1 cellular context compared by ENCODE assay signal in the genomic region with DNA sequence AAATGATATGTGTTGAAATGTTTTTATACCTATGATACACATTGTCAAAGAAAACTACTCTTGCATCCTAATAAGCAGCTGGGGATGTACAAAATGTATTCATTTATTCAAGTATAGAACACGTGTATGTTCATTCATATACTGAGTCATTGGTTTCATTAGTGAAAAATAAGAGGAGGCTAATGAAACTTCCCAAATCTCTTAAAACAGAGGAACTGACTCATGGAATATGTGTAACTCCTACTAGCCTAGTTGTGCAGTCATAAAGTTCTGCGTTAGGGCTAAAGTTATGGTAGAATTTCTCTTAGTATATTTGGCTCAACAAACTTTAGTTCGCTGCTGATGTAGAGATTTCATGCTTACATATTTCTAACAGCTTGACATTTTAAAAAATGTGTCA.
TF ChIP-seq lines count a peak whose summit lies in the region.

No MANE protein-coding gene starts in this region.

TF ChIP-seq in SK-N-SH, 30 proteins besides CTCF, POLR2A, EP300 and RAD21 (continued from another document):
- TF ChIP-seq, protein P1, sequence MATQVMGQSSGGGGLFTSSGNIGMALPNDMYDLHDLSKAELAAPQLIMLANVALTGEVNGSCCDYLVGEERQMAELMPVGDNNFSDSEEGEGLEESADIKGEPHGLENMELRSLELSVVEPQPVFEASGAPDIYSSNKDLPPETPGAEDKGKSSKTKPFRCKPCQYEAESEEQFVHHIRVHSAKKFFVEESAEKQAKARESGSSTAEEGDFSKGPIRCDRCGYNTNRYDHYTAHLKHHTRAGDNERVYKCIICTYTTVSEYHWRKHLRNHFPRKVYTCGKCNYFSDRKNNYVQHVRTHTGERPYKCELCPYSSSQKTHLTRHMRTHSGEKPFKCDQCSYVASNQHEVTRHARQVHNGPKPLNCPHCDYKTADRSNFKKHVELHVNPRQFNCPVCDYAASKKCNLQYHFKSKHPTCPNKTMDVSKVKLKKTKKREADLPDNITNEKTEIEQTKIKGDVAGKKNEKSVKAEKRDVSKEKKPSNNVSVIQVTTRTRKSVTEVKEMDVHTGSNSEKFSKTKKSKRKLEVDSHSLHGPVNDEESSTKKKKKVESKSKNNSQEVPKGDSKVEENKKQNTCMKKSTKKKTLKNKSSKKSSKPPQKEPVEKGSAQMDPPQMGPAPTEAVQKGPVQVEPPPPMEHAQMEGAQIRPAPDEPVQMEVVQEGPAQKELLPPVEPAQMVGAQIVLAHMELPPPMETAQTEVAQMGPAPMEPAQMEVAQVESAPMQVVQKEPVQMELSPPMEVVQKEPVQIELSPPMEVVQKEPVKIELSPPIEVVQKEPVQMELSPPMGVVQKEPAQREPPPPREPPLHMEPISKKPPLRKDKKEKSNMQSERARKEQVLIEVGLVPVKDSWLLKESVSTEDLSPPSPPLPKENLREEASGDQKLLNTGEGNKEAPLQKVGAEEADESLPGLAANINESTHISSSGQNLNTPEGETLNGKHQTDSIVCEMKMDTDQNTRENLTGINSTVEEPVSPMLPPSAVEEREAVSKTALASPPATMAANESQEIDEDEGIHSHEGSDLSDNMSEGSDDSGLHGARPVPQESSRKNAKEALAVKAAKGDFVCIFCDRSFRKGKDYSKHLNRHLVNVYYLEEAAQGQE (IDR thresholded peaks at IDR 0.05; ENCODE audit: low read depth, low read length): no peak
- TF ChIP-seq JUND (IDR thresholded peaks at IDR 0.05): no peak
- TF ChIP-seq, protein P2, sequence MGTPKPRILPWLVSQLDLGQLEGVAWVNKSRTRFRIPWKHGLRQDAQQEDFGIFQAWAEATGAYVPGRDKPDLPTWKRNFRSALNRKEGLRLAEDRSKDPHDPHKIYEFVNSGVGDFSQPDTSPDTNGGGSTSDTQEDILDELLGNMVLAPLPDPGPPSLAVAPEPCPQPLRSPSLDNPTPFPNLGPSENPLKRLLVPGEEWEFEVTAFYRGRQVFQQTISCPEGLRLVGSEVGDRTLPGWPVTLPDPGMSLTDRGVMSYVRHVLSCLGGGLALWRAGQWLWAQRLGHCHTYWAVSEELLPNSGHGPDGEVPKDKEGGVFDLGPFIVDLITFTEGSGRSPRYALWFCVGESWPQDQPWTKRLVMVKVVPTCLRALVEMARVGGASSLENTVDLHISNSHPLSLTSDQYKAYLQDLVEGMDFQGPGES (IDR thresholded peaks at IDR 0.05; ENCODE audit: low read depth, low read length): no peak
- no peak for TF ChIP-seq GATA2 (CRISPR knock-in tag; IDR thresholded peaks at IDR 0.05)
- TF ChIP-seq NRF1 (IDR thresholded peaks at IDR 0.05; ENCODE audit: low read depth, low read length): no peak
- TF ChIP-seq SMC3 (IDR thresholded peaks at IDR 0.05; ENCODE audit: low read depth, low read length): no peak
- TF ChIP-seq MXI1 (IDR thresholded peaks at IDR 0.05; ENCODE audit: low read depth, low read length): no peak
- no peak for TF ChIP-seq FOXJ3 (CRISPR knock-in tag; IDR thresholded peaks at IDR 0.05)
